Comparison of ENCODE assay signal across 8 cellular contexts in the genomic region with DNA sequence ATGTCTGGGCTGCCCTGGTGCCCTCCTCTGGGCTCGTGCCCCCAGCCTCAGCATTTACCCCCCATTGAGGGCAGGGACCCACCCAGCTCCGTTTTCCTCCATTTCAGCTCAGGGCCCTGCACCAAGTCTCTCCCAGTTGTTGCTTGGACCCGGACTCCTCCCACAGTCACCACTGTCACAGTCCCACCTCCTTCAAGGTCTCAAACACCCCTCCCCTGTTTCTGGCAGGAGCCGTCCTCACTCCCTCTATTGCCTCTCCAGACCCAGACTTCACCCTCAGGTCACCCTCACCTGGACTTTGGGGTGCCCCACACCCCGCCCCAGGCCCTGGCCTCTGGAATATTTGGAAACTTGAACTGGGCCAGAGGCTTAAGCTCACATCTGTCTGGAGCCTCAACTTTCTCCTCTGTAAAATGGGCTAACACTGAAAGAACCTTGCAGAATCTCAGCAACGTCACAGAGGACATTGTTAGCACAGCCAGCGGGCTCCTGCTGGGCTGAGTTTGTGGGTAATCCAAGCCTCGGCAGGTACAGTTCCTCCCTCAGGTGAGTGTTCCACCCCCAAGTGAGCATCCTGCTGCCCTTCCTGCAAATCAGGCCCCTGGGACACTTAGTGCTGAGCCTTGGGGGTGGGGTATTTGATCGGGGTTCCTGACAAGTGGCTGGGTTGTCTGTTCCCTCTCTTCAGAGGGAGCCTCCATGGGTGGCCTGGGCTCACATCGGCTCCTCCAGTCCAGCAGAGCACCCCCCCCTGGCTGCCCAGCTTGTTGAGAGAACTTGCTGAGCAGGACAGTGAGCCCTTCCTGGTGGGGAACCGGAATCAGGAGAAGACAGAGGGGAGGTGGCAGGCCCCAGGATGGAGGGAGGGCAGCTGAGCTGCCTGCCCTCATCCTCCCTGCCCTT.
A peak's percentile ranks its signal among the peaks of the same experiment; 100 is the strongest.
DNase-seq lines count a peak whose midpoint lies in the region; ATAC-seq and TF ChIP-seq lines count a peak whose summit lies in the region.

No MANE protein-coding gene starts in this region.

- 27 to 53% methylated on average over 8 to 9 of the region's 11 CpGs for WGBS in esophagus squamous epithelium, 2 donors

- peaks cover 45% of the 10 kb centered on the region for H3K4me1 ChIP-seq in BE2C
- H3K4me1 ChIP-seq in RWPE2 (ENCODE audit: insufficient read depth, poor library complexity, severe bottlenecking): peaks cover 24% of the 10 kb centered on the region
- peaks cover 68 to 100% (median 75%) of the 10 kb centered on the region in 3 donors for H3K4me1 ChIP-seq in esophagus squamous epithelium
- H3K4me1 ChIP-seq in osteoblast (ENCODE audit: insufficient read depth, low read length): peaks cover 61% of the 10 kb centered on the region
- peaks cover 3% of the 10 kb centered on the region for H3K4me1 ChIP-seq in MM.1S (ENCODE audit: low read length)

- H3K9ac ChIP-seq in MM.1S (ENCODE audit: low read length): no peak overlapping the region

- H3K4me3 ChIP-seq in BE2C (ENCODE audit: low read depth, low read length) (peak overlapping the region; percentile 53), RWPE2 (ENCODE audit: severe bottlenecking) (no peak overlapping the region), esophagus squamous epithelium (peak overlapping the region in 3 of 4 donors; percentile 58 to 68 (median 59)), osteoblast (ENCODE audit: insufficient read depth, low read length) (no peak overlapping the region), MM.1S (ENCODE audit: low read length) (no peak overlapping the region)

- H3K79me2 ChIP-seq in osteoblast (ENCODE audit: insufficient read depth, low read length): peaks cover 19% of the 10 kb centered on the region
- 0 out of 2 replicates have a peak, but pooled peaks cover 3% of the 10 kb centered on the region for H3K79me2 ChIP-seq in MM.1S (ENCODE audit: low read length)

- H2AFZ ChIP-seq in osteoblast (ENCODE audit: low read length) (no peak overlapping the region), MM.1S (ENCODE audit: low read length) (no peak overlapping the region)

- H3K27me3 ChIP-seq in BE2C (no peaks in the 10 kb centered on the region), RWPE2 (ENCODE audit: insufficient read depth, poor library complexity, severe bottlenecking) (no peaks in the 10 kb centered on the region), esophagus squamous epithelium (no peaks in the 10 kb centered on the region), osteoblast (ENCODE audit: insufficient read depth, low read length) (no peaks in the 10 kb centered on the region), MM.1S (replicated peaks; ENCODE audit: insufficient read depth, low read length) (no peaks in the 10 kb centered on the region)

- H4K20me1 ChIP-seq in osteoblast (ENCODE audit: insufficient read depth, low read length) (no peaks in the 10 kb centered on the region), MM.1S (ENCODE audit: insufficient read depth, low read length) (no peaks in the 10 kb centered on the region)

- peak overlapping the region; percentile 89 for H3K27ac ChIP-seq in RWPE2 (ENCODE audit: poor library complexity, severe bottlenecking)
- peak overlapping the region; percentile 97 to 100 (median 98) for H3K27ac ChIP-seq in esophagus squamous epithelium
- peak overlapping the region; percentile 100 for H3K27ac ChIP-seq in osteoblast (ENCODE audit: low read depth, low read length)
- no peak overlapping the region for H3K27ac ChIP-seq in MM.1S (ENCODE audit: low read length)

- H3F3A ChIP-seq in MM.1S (ENCODE audit: insufficient read depth, low read length): no peaks in the 10 kb centered on the region

- DNase-seq in BE2C (no peak), RWPE2 (ENCODE audit: low spot score) (no peak), esophagus squamous epithelium (lab: John Stamatoyannopoulos, UW) (no peak), osteoblast (ENCODE audit: insufficient read length, low spot score, missing footprints) (peak; percentile 79), MM.1S (no peak), NCI-H2107 treated with DMSO at 0.1 percent for 48 hours (lab: John Stamatoyannopoulos, UW; ENCODE audit: unreplicated experiment) (no peak), NOMO-1 treated with dmso at 0.1 percent for 144 hours (lab: John Stamatoyannopoulos, UW; ENCODE audit: unreplicated experiment) (no peak)

- H3K36me3 ChIP-seq in BE2C (no peaks in the 10 kb centered on the region), RWPE2 (ENCODE audit: low read depth) (peaks cover 3% of the 10 kb centered on the region; the same call in 1 of the 2 replicates), esophagus squamous epithelium (peaks cover 0 to 7% (median 0%) of the 10 kb centered on the region in 3 donors), osteoblast (ENCODE audit: insufficient read depth, low read length) (no peaks in the 10 kb centered on the region), MM.1S (replicated peaks; ENCODE audit: insufficient read depth, low read length) (no peaks in the 10 kb centered on the region)

- ATAC-seq in RWPE2 (ENCODE audit: low read depth): no peak
- ATAC-seq in HG03095 (IDR thresholded peaks at IDR 0.05; ENCODE audit: unreplicated experiment): no peak

- intact Hi-C loops in esophagus squamous epithelium (cut with DNase I): loop anchor here (5.0 kb wide), 1 partner anchor 121 kb away; no protein-coding TSS in a partner anchor

- H3K4me2 ChIP-seq in osteoblast (ENCODE audit: insufficient read depth, low read length): peak overlapping the region; percentile 88
- H3K4me2 ChIP-seq in MM.1S (ENCODE audit: low read depth, low read length): no peak overlapping the region

- H3K9me2 ChIP-seq in MM.1S (replicated peaks; ENCODE audit: insufficient read depth, low read length): no peaks in the 10 kb centered on the region

- no peak for TF ChIP-seq POLR2A in esophagus squamous epithelium (IDR thresholded peaks at IDR 0.05)

- TF ChIP-seq CTCF in BE2C (IDR thresholded peaks at IDR 0.05; ENCODE audit: low read depth, low read length): no peak
- TF ChIP-seq CTCF in RWPE2 (IDR thresholded peaks at IDR 0.05; ENCODE audit: poor library complexity, severe bottlenecking): no peak
- TF ChIP-seq CTCF in esophagus squamous epithelium (IDR thresholded peaks at IDR 0.05): no peak
- TF ChIP-seq CTCF in osteoblast (IDR thresholded peaks at IDR 0.05; ENCODE audit: extremely low read depth, low read depth, low read length): no peak
- no peak for TF ChIP-seq CTCF in MM.1S (IDR thresholded peaks at IDR 0.05; ENCODE audit: low read length)

- H3K9me3 ChIP-seq in BE2C: no peaks in the 10 kb centered on the region
- no peaks in the 10 kb centered on the region for H3K9me3 ChIP-seq in RWPE2 (ENCODE audit: severe bottlenecking)
- no peaks in the 10 kb centered on the region for H3K9me3 ChIP-seq in esophagus squamous epithelium
- no peaks in the 10 kb centered on the region for H3K9me3 ChIP-seq in osteoblast (ENCODE audit: low read depth, low read length)
- H3K9me3 ChIP-seq in MM.1S (replicated peaks; ENCODE audit: insufficient read depth, low read length): no peaks in the 10 kb centered on the region

Comparison
In these comparisons a context has a peak if more than half of its experiments do, and no peak if none do; other contexts are left out.
1. H3K4me3 ChIP-seq: peak in BE2C (single experiment) and esophagus squamous epithelium (3 of 4); none in RWPE2 (single experiment), osteoblast (single experiment) and MM.1S (single experiment).